ENCODE assay signal across 1 cellular context in the genomic region with DNA sequence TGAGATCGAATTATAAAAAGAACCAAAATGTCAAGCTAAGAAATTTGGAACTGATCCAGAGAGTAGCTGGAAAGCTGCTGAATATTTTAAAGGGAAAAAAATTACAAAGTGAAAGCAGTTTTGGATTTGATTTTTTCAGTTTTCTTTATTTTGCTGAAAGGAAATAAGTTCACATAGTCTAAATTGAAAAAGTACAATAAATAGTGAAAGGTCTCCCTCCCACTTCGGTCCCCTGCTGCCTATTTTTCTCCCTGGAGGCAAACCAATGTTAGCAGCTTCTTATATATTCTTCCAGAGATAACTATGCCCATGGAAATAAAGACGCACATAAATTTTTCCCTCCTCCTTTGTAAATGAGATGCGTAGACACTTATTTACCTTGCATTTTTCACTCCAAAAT.
TF ChIP-seq lines count a peak whose summit lies in the region.

No MANE protein-coding gene starts in this region.

TF ChIP-seq in K562, 482 proteins besides CTCF, POLR2A, EP300 and RAD21:
- no peak for TF ChIP-seq POLR2AphosphoS5 (IDR thresholded peaks at IDR 0.05; ENCODE audit: control insufficient read depth, insufficient read depth, low read depth, low read length)
- TF ChIP-seq NFIC (IDR thresholded peaks at IDR 0.05) = peak; percentile 53; the same call in 1 of the 2 replicates
